Comparison of ENCODE assay signal across 1 cellular context in genomic region chr22:31095637-31096249, GRCh38.
TF ChIP-seq lines count a peak whose summit lies in the region.

No MANE protein-coding gene starts in this region.

TF ChIP-seq in endothelial cell of umbilical vein, 7 proteins besides CTCF, POLR2A, EP300 and RAD21:
- TF ChIP-seq JUN (IDR thresholded peaks at IDR 0.05; ENCODE audit: borderline replicate concordance, insufficient read depth, insufficient read length, low read depth) (no peak), POLR2AphosphoS5 (IDR thresholded peaks at IDR 0.05; ENCODE audit: insufficient read depth, low read depth, low read length) (no peak), GATA2 (IDR thresholded peaks at IDR 0.05; ENCODE audit: insufficient read depth, insufficient read length, low read depth, low read length) (no peak), MYC (IDR thresholded peaks at IDR 0.05; ENCODE audit: low read depth, low read length) (no peak), EZH2 (IDR thresholded peaks at IDR 0.05; ENCODE audit: borderline replicate concordance, low read depth, low read length, severe bottlenecking) (no peak), MAX (IDR thresholded peaks at IDR 0.05; ENCODE audit: insufficient read depth, insufficient read length) (no peak), FOS (IDR thresholded peaks at IDR 0.05; ENCODE audit: borderline replicate concordance, insufficient read depth, low read length) (no peak)
